ENCODE assay signal across 20 cellular contexts in genomic region chr2:25050128-25050527, GRCh38. TPM values are rescaled to one million over a fixed set of nuclear protein-coding genes. Genes with fewer than 3 reads are reported as not detected.
DNase-seq lines count a peak whose midpoint lies in the region; ATAC-seq and TF ChIP-seq lines count a peak whose summit lies in the region.
"Had no signal": no experiment of that assay in that cellular context is flagged by ENCODE, and none has a peak within 500 bp of the region (broad histone marks: within the 10 kb centered on the region; RNA-seq: fewer than 3 reads in every experiment).

No MANE protein-coding gene starts in this region.

- intact Hi-C loops in activated CD4-positive, alpha-beta T cell treated with anti-CD3 and anti-CD28 coated beads for 36 hours (cut with DNase I, micrococcal nuclease) = no loop called here

- POLR2A ChIA-PET in activated CD4-positive, alpha-beta T cell treated with anti-CD3 and anti-CD28 coated beads for 36 hours (lab: Charles Lee) = no interaction called here

- DNase-seq in GM12865 (ENCODE audit: low read depth) = peak; percentile 47
- DNase-seq in activated CD4-positive, alpha-beta T cell treated with anti-CD3 and anti-CD28 coated beads for 36 hours = no peak
- DNase-seq in DMS153 (lab: John Stamatoyannopoulos, UW) = no peak
- no peak for DNase-seq in endothelial cell (ENCODE audit: low spot score)
- no peak for DNase-seq in coronary artery (ENCODE audit: low spot score)
- DNase-seq: GF-D8; GOT3; NCI-H1105; NCI-H187 treated with DMSO at 0.1 percent for 48 hours; NCI-H526 treated with DMSO at 0.1 percent for 48 hours; NK-92 treated with Interleukin-12 subunit alpha and Interleukin-12 subunit beta, amount 100 ng/mL, for 24 hours; SHP77; SK-N-SH; T-cell; T-helper 9 cell had no signal

- peaks cover 8% of the 10 kb centered on the region for H3K4me1 Mint-ChIP-seq in activated CD4-positive, alpha-beta T cell treated with anti-CD3 and anti-CD28 coated beads for 36 hours
- H3K4me1 Mint-ChIP-seq in endothelial cell (ENCODE audit: unreplicated experiment) = no peaks in the 10 kb centered on the region

- H3K36me3 Mint-ChIP-seq in activated CD4-positive, alpha-beta T cell treated with anti-CD3 and anti-CD28 coated beads for 36 hours (ENCODE audit: low read depth) = no peaks in the 10 kb centered on the region
- H3K36me3 Mint-ChIP-seq in endothelial cell (ENCODE audit: low read depth, unreplicated experiment) = no peaks in the 10 kb centered on the region
- H3K36me3 Mint-ChIP-seq: T-cell had no signal

- CTCF ChIA-PET in activated CD4-positive, alpha-beta T cell treated with anti-CD3 and anti-CD28 coated beads for 36 hours (lab: Charles Lee) = interaction anchor here (1.2 kb wide), 1 partner anchor 80 kb away, joined by 5 read pairs; no protein-coding TSS in a partner anchor

- H3K9me3 Mint-ChIP-seq in activated CD4-positive, alpha-beta T cell treated with anti-CD3 and anti-CD28 coated beads for 36 hours (ENCODE audit: low read depth) = no peaks in the 10 kb centered on the region
- no peaks in the 10 kb centered on the region for H3K9me3 Mint-ChIP-seq in endothelial cell (ENCODE audit: unreplicated experiment)
- H3K9me3 Mint-ChIP-seq: T-cell had no signal

- no peak overlapping the region for H3K4me3 ChIP-seq in GM12865 (ENCODE audit: low read depth, low read length)
- H3K4me3 ChIP-seq in coronary artery = no peak overlapping the region
- H3K4me3 ChIP-seq: BLaER1 treated with 17β-estradiol and CSF1 and Interleukin-3, amounts not matched to agents 10 nM and 100 nM had no signal

- TF ChIP-seq CTCF in GM12865 (IDR thresholded peaks at IDR 0.05; ENCODE audit: insufficient read depth, low read depth, low read length, missing control alignments) (no peak), endothelial cell (IDR thresholded peaks at IDR 0.05; ENCODE audit: unreplicated experiment) (no peak), coronary artery (IDR thresholded peaks at IDR 0.05) (no peak)

- ATAC-seq in GM19351 (IDR thresholded peaks at IDR 0.05; ENCODE audit: unreplicated experiment) (peak; percentile 83), HG02571 (IDR thresholded peaks at IDR 0.05; ENCODE audit: unreplicated experiment) (peak; percentile 78), HG03575 (IDR thresholded peaks at IDR 0.05; ENCODE audit: extremely low read depth, insufficient number of reproducible peaks, low FRiP score, unreplicated experiment) (peak; percentile 58)
- ATAC-seq in activated CD4-positive, alpha-beta T cell treated with anti-CD3 and anti-CD28 coated beads for 36 hours = no peak
- ATAC-seq: T-cell had no signal

- no peak overlapping the region for H3K4me3 Mint-ChIP-seq in activated CD4-positive, alpha-beta T cell treated with anti-CD3 and anti-CD28 coated beads for 36 hours
- no peak overlapping the region for H3K4me3 Mint-ChIP-seq in endothelial cell (ENCODE audit: unreplicated experiment)
- H3K4me3 Mint-ChIP-seq: T-cell had no signal

- peaks cover 25% of the 10 kb centered on the region for H3K27me3 Mint-ChIP-seq in activated CD4-positive, alpha-beta T cell treated with anti-CD3 and anti-CD28 coated beads for 36 hours
- H3K27me3 Mint-ChIP-seq in endothelial cell (ENCODE audit: unreplicated experiment) = no peaks in the 10 kb centered on the region

- no peak overlapping the region for H3K27ac Mint-ChIP-seq in activated CD4-positive, alpha-beta T cell treated with anti-CD3 and anti-CD28 coated beads for 36 hours
- no peak overlapping the region for H3K27ac Mint-ChIP-seq in endothelial cell (ENCODE audit: unreplicated experiment)
- H3K27ac Mint-ChIP-seq: T-cell had no signal

- H3K27ac ChIP-seq in coronary artery = no peak overlapping the region
- H3K27ac ChIP-seq: BLaER1 treated with 17β-estradiol and CSF1 and Interleukin-3, amounts not matched to agents 10 nM and 100 nM had no signal

RNA-seq across cellular contexts. Expression of gene EFR3B, which starts 8.3 kb away (rescaled TPM):
- 1 to 10 TPM; 1.0 to 1.1 TPM for total RNA-seq in activated CD4-positive, alpha-beta T cell treated with anti-CD3 and anti-CD28 coated beads for 36 hours
- total RNA-seq in endothelial cell (ENCODE audit: unreplicated experiment) = 11.3 TPM
- total RNA-seq: OCI-LY7 had no signal
